16 cellular contexts compared by ENCODE assay signal in the genomic region with DNA sequence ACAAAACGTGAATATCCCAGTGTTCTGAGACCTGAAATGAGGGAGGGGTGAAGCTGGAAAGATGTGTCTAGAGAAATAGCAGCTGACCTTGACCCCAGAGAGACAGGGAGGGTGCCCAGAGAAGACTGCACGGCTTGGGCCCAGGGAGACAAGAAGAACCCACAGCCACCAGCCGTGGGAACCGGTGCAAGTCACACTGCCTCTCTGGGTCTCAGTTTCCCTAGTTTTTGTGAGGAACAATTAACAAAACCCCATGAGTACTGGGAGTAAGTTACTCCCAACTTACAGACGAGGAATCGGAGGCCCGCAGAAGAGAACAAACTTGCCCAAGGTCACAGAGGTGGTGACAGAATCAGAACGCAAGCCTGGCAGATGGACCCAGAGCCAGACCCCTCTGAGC. TPM values are rescaled to one million over a fixed set of nuclear protein-coding genes. Genes with fewer than 3 reads are reported as not detected.
DNase-seq lines count a peak whose midpoint lies in the region; ATAC-seq and TF ChIP-seq lines count a peak whose summit lies in the region.
"Had no signal": no experiment of that assay in that cellular context is flagged by ENCODE, and none has a peak within 500 bp of the region (broad histone marks: within the 10 kb centered on the region; RNA-seq: fewer than 3 reads in every experiment).

No MANE protein-coding gene starts in this region.

- H4K8ac ChIP-seq in IMR-90 (ENCODE audit: low read depth in 2 of 2, low read length in 2 of 2), result no peak overlapping the region; a peak in 1 of 4 replicates

- no peak overlapping the region for H2BK20ac ChIP-seq in IMR-90 (ENCODE audit: low read depth, low read length)

- in situ Hi-C loops in IMR-90 (cut with MboI; ENCODE audit: low sequenced_read_pairs) (no loop called here), gastrocnemius medialis (cut with MboI; ENCODE audit: low sequenced_read_pairs in 4 of 4) (no loop called here)

- BruUV-seq in IMR-90 (replicated peaks; lab: Mats Ljungman, UMichigan), result no TSS peak

- H3K56ac ChIP-seq in IMR-90 (ENCODE audit: extremely low read depth, insufficient read depth, low read length), result no peak overlapping the region

- DNase-seq in IMR-90 (no peak), hepatocyte (ENCODE audit: low spot score) (no peak), gastrocnemius medialis (peak in 1 of 2 donors; percentile 14), GDM1 (lab: John Stamatoyannopoulos, UW) (no peak), NCI-H2107 (lab: John Stamatoyannopoulos, UW) (no peak), caudate nucleus (lab: John Stamatoyannopoulos, UW) (no peak)
- DNase-seq: CD8-positive, alpha-beta T cell; KBM-7; NCI-H1048; NCI-H2227 treated with DMSO at 0.1 percent for 48 hours; NCI-H524; SHP77; SK-N-SH had no signal

- no peak overlapping the region for H3K4me2 ChIP-seq in IMR-90 (ENCODE audit: low read depth, low read length)
- peak overlapping the region; percentile 54 for H3K4me2 ChIP-seq in hepatocyte
- H3K4me2 ChIP-seq: SK-N-SH had no signal

- no peak overlapping the region for H4K91ac ChIP-seq in IMR-90 (ENCODE audit: insufficient read depth, low read depth, low read length)

- 60% methylated on average over 1 of the region's 8 CpGs; no CpG with 5 or more reads in 1 of the 2 experiments for WGBS in IMR-90 (ENCODE audit: extremely low coverage in 2 of 2, insufficient read length in 1 of 2), 2 experiments
- WGBS in hepatocyte (ENCODE audit: low lambda C conversion rate, missing lambda C conversion rate), result 83% methylated on average over 8 of the region's 8 CpGs

- H3K27me3 ChIP-seq in IMR-90 (ENCODE audit: control insufficient read depth, insufficient read depth, low read length), result no peaks in the 10 kb centered on the region
- H3K27me3 ChIP-seq in hepatocyte, result no peaks in the 10 kb centered on the region
- no peaks in the 10 kb centered on the region for H3K27me3 ChIP-seq in gastrocnemius medialis

- TF ChIP-seq POLR2A in IMR-90 (IDR thresholded peaks at IDR 0.05; ENCODE audit: low read depth, low read length) (no peak), gastrocnemius medialis (IDR thresholded peaks at IDR 0.05) (no peak)

- peaks cover 73% of the 10 kb centered on the region for H3K36me3 ChIP-seq in IMR-90 (ENCODE audit: control insufficient read depth, insufficient read depth, low read length)
- peaks cover 7% of the 10 kb centered on the region for H3K36me3 ChIP-seq in hepatocyte (replicated peaks; ENCODE audit: insufficient read depth, low read depth)
- H3K36me3 ChIP-seq in gastrocnemius medialis, result peaks cover 6 to 61% of the 10 kb centered on the region in 2 donors

- CTCF ChIA-PET in IMR-90 (lab: Yijun Ruan, JAX), result no interaction called here

- H2AK9ac ChIP-seq in IMR-90 (replicated peaks; ENCODE audit: low read depth, low read length, poor library complexity), result no peak overlapping the region

- H3K9me3 ChIP-seq in IMR-90 (ENCODE audit: control insufficient read depth, insufficient read depth, low read length) (no peaks in the 10 kb centered on the region), hepatocyte (ENCODE audit: low read depth) (no peaks in the 10 kb centered on the region), gastrocnemius medialis (no peaks in the 10 kb centered on the region)
- H3K9me3 ChIP-seq: SK-N-SH had no signal

- TF ChIP-seq CTCF in C4-2B (conservative IDR thresholded peaks at IDR 0.05) (no peak), IMR-90 (conservative IDR thresholded peaks at IDR 0.05; ENCODE audit: low read depth, low read length) (no peak), hepatocyte (IDR thresholded peaks at IDR 0.05; ENCODE audit: poor library complexity) (no peak), gastrocnemius medialis (IDR thresholded peaks at IDR 0.05 in 4 of 5, conservative IDR thresholded peaks at IDR 0.05 in 1 of 5) (no peak)

- H3K27ac ChIP-seq in C4-2B (peak overlapping the region; percentile 4; the same call in 1 of the 2 replicates), IMR-90 (ENCODE audit: insufficient read depth, low read length) (no peak overlapping the region), hepatocyte (no peak overlapping the region), gastrocnemius medialis (peak overlapping the region in 3 of 4 donors; percentile 92 to 99 (median 98)), caudate nucleus (ENCODE audit: low read depth, low read length) (no peak overlapping the region)

- peaks cover 60% of the 10 kb centered on the region for H4K20me1 ChIP-seq in IMR-90 (ENCODE audit: insufficient read depth, low read length)
- peaks cover 23% of the 10 kb centered on the region for H4K20me1 ChIP-seq in hepatocyte (ENCODE audit: insufficient read depth, poor library complexity, severe bottlenecking)

- H3K14ac ChIP-seq in IMR-90 (replicated peaks; ENCODE audit: low read depth, low read length), result peak overlapping the region; percentile 59; the same call in 1 of the 2 replicates

- H3K18ac ChIP-seq in IMR-90 (ENCODE audit: low read depth, low read length), result no peak overlapping the region

- H3K4me1 ChIP-seq in IMR-90 (ENCODE audit: control insufficient read depth, insufficient read depth, low read length), result peaks cover 37% of the 10 kb centered on the region
- H3K4me1 ChIP-seq in hepatocyte (ENCODE audit: insufficient read depth), result peaks cover 17% of the 10 kb centered on the region
- H3K4me1 ChIP-seq in gastrocnemius medialis, result peaks cover 62 to 66% of the 10 kb centered on the region in 2 donors

- H2AK5ac ChIP-seq in IMR-90 (ENCODE audit: low read depth, low read length), result no peak overlapping the region; the same call in 1 of the 2 replicates

- H2BK120ac ChIP-seq in IMR-90 (ENCODE audit: low read depth, low read length), result no peak overlapping the region

- ATAC-seq in IMR-90 (ENCODE audit: low read depth) (no peak), gastrocnemius medialis (no peak)
- ATAC-seq: CD8-positive, alpha-beta T cell; Panc1 had no signal

- H3K79me1 ChIP-seq in IMR-90 (ENCODE audit: low read depth in 1 of 2, low read length in 2 of 2), result peaks cover 40 to 85% of the 10 kb centered on the region in 2 experiments

- H3K4ac ChIP-seq in IMR-90 (ENCODE audit: low read depth, low read length), result 0 out of 2 replicates have a peak overlapping the region, but pooled peaks have one; percentile 13

- H3K4me3 ChIP-seq in IMR-90 (ENCODE audit: insufficient read depth, low read depth, low read length), result no peak overlapping the region
- H3K4me3 ChIP-seq in hepatocyte, result no peak overlapping the region
- H3K4me3 ChIP-seq in gastrocnemius medialis, result peak overlapping the region in 1 of 4 donors; percentile 82

- no peak overlapping the region for H2BK15ac ChIP-seq in IMR-90 (ENCODE audit: low read depth, low read length)

- H3K9ac ChIP-seq in IMR-90 (ENCODE audit: low read depth, low read length), result no peak overlapping the region
- H3K9ac ChIP-seq: SK-N-SH had no signal

- POLR2A ChIA-PET in IMR-90 (lab: Charles Lee; ENCODE audit: unreplicated experiment), result no interaction called here

- no peak for TF ChIP-seq RAD21 in IMR-90 (IDR thresholded peaks at IDR 0.05; ENCODE audit: low read length)

- peaks cover 66% of the 10 kb centered on the region for H3K79me2 ChIP-seq in hepatocyte

- no peak overlapping the region for H2AFZ ChIP-seq in IMR-90 (replicated peaks; ENCODE audit: low read length, poor library complexity)
- no peak overlapping the region for H2AFZ ChIP-seq in hepatocyte

- dilution Hi-C loops in IMR-90 (cut with HindIII; ENCODE audit: low sequenced_read_pairs, unreplicated experiment), result no loop called here

- H3K23ac ChIP-seq in IMR-90 (ENCODE audit: low read depth, low read length), result 0 out of 2 replicates have a peak overlapping the region, but pooled peaks have one; percentile 7

- no peaks in the 10 kb centered on the region for H3K9me2 ChIP-seq in hepatocyte (replicated peaks; ENCODE audit: insufficient read depth)
- H3K9me2 ChIP-seq: SK-N-SH had no signal

- intact Hi-C loops in IMR-90 (cut with micrococcal nuclease), result no loop called here
- intact Hi-C loops in gastrocnemius medialis (cut with DNase I; ENCODE audit: low total_unique reads), result no loop called here

- H3K9me1 ChIP-seq in IMR-90 (ENCODE audit: insufficient read depth, low read length), result peaks cover 50% of the 10 kb centered on the region

- H4K5ac ChIP-seq in IMR-90 (ENCODE audit: low read depth, low read length), result no peak overlapping the region

- H2BK5ac ChIP-seq in IMR-90 (ENCODE audit: low read depth, low read length, poor library complexity, severe bottlenecking), result no peak overlapping the region

TF ChIP-seq in IMR-90, 13 proteins besides CTCF, POLR2A, EP300 and RAD21:
- TF ChIP-seq RFX5 (IDR thresholded peaks at IDR 0.05; ENCODE audit: low read depth, low read length), result no peak

RNA-seq across cellular contexts. Expression of gene TNKS1BP1, which starts 19.2 kb away (rescaled TPM):
- total RNA-seq in IMR-90 (2012; rRNA removed) (28.6 and 31.7 TPM in 2 replicates), hepatocyte (30.7 and 54.9 TPM in 2 replicates), gastrocnemius medialis (100 to 1,000 TPM in 3 of 4 donors, 10 to 100 TPM in 1; 98.5 to 165 (median 125) TPM)
- polyA plus RNA-seq in IMR-90 (2012; rRNA removed) (68.0 and 71.4 TPM in 2 replicates), hepatocyte (104 and 114 TPM in 2 replicates)
- polyA plus RNA-seq in IMR-90 (2012; cell fraction: cytosol; rRNA removed), result 42.9 and 47.7 TPM in 2 replicates
- polyA plus RNA-seq in IMR-90 (2012; cell fraction: nucleus; rRNA removed; ENCODE audit: low replicate concordance), result 157 and 165 TPM in 2 replicates

RNA-seq across cellular contexts. Expression of gene SSRP1, which starts 30.2 kb away (rescaled TPM):
- total RNA-seq in IMR-90 (2012; rRNA removed), result 144 and 146 TPM in 2 replicates
- polyA plus RNA-seq in IMR-90 (2012; rRNA removed), result 101 and 106 TPM in 2 replicates
- polyA plus RNA-seq in IMR-90 (2012; cell fraction: cytosol; rRNA removed), result 58.6 and 84.5 TPM in 2 replicates
- polyA plus RNA-seq in IMR-90 (2012; cell fraction: nucleus; rRNA removed; ENCODE audit: low replicate concordance), result 41.6 and 70.5 TPM in 2 replicates
- total RNA-seq in hepatocyte, result 64.6 and 68.6 TPM in 2 replicates
- polyA plus RNA-seq in hepatocyte, result 34.0 and 42.3 TPM in 2 replicates
- 100 to 1,000 TPM in 3 of 4 donors, 10 to 100 TPM in 1; 76.6 to 155 (median 137) TPM for total RNA-seq in gastrocnemius medialis

RNA-seq across cellular contexts. Expression of gene P2RX3, which starts 32.6 kb away (rescaled TPM):
- total RNA-seq in IMR-90 (2012; rRNA removed) (not detected in 2 replicates), hepatocyte (0.16 TPM in 1 of 2 replicates, not detected in the other), gastrocnemius medialis (not detected)
- polyA plus RNA-seq in IMR-90 (2012; rRNA removed) (not detected in 2 replicates), hepatocyte (not detected in 2 replicates)
- polyA plus RNA-seq in IMR-90 (2012; cell fraction: cytosol; rRNA removed), result not detected in 2 replicates
- polyA plus RNA-seq in IMR-90 (2012; cell fraction: nucleus; rRNA removed; ENCODE audit: low replicate concordance), result not detected in 2 replicates
- total RNA-seq: CD8-positive, alpha-beta T cell; M059J had no signal
- polyA plus RNA-seq: SK-N-SH had no signal

Comparison
In these comparisons a context has a peak if more than half of its experiments do, and no peak if none do; other contexts are left out.
1. H3K27ac ChIP-seq: peak in C4-2B (single experiment) and gastrocnemius medialis (3 of 4); none in IMR-90 (single experiment), hepatocyte (single experiment) and caudate nucleus (single experiment).